Comparison of ENCODE assay signal across 8 cellular contexts in the genomic region with DNA sequence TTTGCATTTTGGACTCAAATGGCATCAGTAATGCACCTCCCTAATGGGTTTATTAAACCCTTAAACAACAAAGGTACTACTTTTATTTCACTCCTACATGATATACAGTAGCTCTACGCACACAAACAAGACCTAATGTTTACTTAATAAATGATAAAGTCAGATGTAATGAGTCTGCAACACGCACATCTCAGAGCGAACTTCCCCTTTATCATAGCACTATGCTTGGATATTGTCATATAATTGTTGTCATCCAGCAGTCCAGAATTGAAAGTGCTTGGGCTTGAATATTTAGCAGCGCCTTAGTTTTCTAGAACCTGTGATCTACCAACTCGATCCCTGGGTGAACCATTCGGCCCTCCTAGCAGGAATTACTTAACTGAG. TPM values are rescaled to one million over a fixed set of nuclear protein-coding genes. Genes with fewer than 3 reads are reported as not detected.
A peak's percentile ranks its signal among the peaks of the same experiment; 100 is the strongest.
DNase-seq lines count a peak whose midpoint lies in the region; ATAC-seq and TF ChIP-seq lines count a peak whose summit lies in the region.

No MANE protein-coding gene starts in this region.

- DNase-seq in GM12864 (ENCODE audit: low read depth) (no peak), RWPE1 (ENCODE audit: low spot score) (no peak), epithelial cell of prostate (ENCODE audit: low read depth, low spot score) (no peak), osteocyte (ENCODE audit: extremely low spot score, unreplicated experiment) (no peak), omental fat pad (ENCODE audit: low spot score) (no peak), NCI-H1694 treated with DMSO at 0.1 percent for 48 hours (lab: John Stamatoyannopoulos, UW) (no peak)

- TF ChIP-seq CTCF in GM12864 (IDR thresholded peaks at IDR 0.05; ENCODE audit: low read depth, low read length, missing control alignments): no peak
- no peak for TF ChIP-seq CTCF in RWPE1 (conservative IDR thresholded peaks at IDR 0.05; ENCODE audit: low read depth)
- no peak for TF ChIP-seq CTCF in osteocyte (IDR thresholded peaks at IDR 0.05)
- no peak for TF ChIP-seq CTCF in omental fat pad (IDR thresholded peaks at IDR 0.05)

- peak overlapping the region; percentile 98 for H3K4me3 ChIP-seq in GM12864 (ENCODE audit: low read depth, low read length)

- ATAC-seq in HG02610 (IDR thresholded peaks at IDR 0.05; ENCODE audit: unreplicated experiment): peak; percentile 9
- no peak for ATAC-seq in omental fat pad (ENCODE audit: low FRiP score)
- no peak for ATAC-seq in GM19395 (IDR thresholded peaks at IDR 0.05; ENCODE audit: unreplicated experiment)

- POLR2A ChIA-PET in RWPE1 (lab: Yijun Ruan, JAX; ENCODE audit: low non-redundant PET): no interaction called here

- H3K4me1 Mint-ChIP-seq in osteocyte (ENCODE audit: unreplicated experiment): peaks cover 19% of the 10 kb centered on the region

- peak overlapping the region; percentile 85 for H3K4me3 Mint-ChIP-seq in osteocyte (ENCODE audit: unreplicated experiment)

- peaks cover 6% of the 10 kb centered on the region for H3K36me3 Mint-ChIP-seq in osteocyte (ENCODE audit: unreplicated experiment)

- peak overlapping the region; percentile 97 for H3K27ac Mint-ChIP-seq in osteocyte (ENCODE audit: unreplicated experiment)

- peak overlapping the region; percentile 97 for H3K27ac ChIP-seq in RWPE1
- H3K27ac ChIP-seq in epithelial cell of prostate: peak overlapping the region; percentile 91

- peaks cover 3% of the 10 kb centered on the region for H3K27me3 Mint-ChIP-seq in osteocyte (ENCODE audit: unreplicated experiment)

- H3K9me3 Mint-ChIP-seq in osteocyte (ENCODE audit: unreplicated experiment): no peaks in the 10 kb centered on the region

- CTCF ChIA-PET in RWPE1 (lab: Yijun Ruan, JAX): interaction anchor here (0.6 kb wide), 1 partner anchor 190 kb away, joined by 3 read pairs; no protein-coding TSS in a partner anchor

RNA-seq across cellular contexts. Expression of a gene that starts 0.8 kb away (rescaled TPM):
- 31.5 and 35.5 TPM in 2 replicates for total RNA-seq in osteocyte
- total RNA-seq in omental fat pad: 10 to 100 TPM; 44.1 to 59.0 (median 51.3) TPM
